In genomic region chr1:198774418-198774817, GRCh38 we compare ENCODE assay signal across 37 cellular contexts.
"Had no signal": no experiment of that assay in that cellular context is flagged by ENCODE, and none has a peak within 500 bp of the region (broad histone marks: within the 10 kb centered on the region; RNA-seq: fewer than 3 reads in every experiment).

No MANE protein-coding gene starts in this region.

- H3K4me3 ChIP-seq: Peyer's patch had no signal

- H3K36me3 ChIP-seq: Peyer's patch had no signal

- H3K4me1 ChIP-seq: Peyer's patch had no signal

- FAIRE-seq: bronchial epithelial cell had no signal

- DNase-seq: activated CD4-positive, alpha-beta memory T cell treated with anti-CD3 and anti-CD28 coated beads, Interleukin-2, amount 10 ng/mL, durations not matched to agents 7 days and 5 days; activated CD4-positive, alpha-beta T cell treated with anti-CD3 and anti-CD28 coated beads for 1 hour; activated CD4-positive, alpha-beta T cell treated with anti-CD3 and anti-CD28 coated beads for 48 hours; activated CD4-positive, CD25-positive, alpha-beta regulatory T cell; activated CD8-positive, alpha-beta memory T cell treated with anti-CD3 and anti-CD28 coated beads for 24 hours; activated CD8-positive, alpha-beta memory T cell treated with anti-CD3 and anti-CD28 coated beads, Interleukin-2, amount 10 ng/mL, durations not matched to agents 7 days and 5 days; activated CD8-positive, alpha-beta memory T cell treated with anti-CD3 and anti-CD28 coated beads, Interleukin-2, amount 50 U/mL, for 48 hours; activated effector memory CD4-positive, alpha-beta T cell treated with Interleukin-2 at 50 U/mL for 16 hours; activated naive CD4-positive, alpha-beta T cell treated with anti-CD3 and anti-CD28 coated beads, Interleukin-2, amount 10 ng/mL, durations not matched to agents 7 days and 5 days; activated naive CD8-positive, alpha-beta T cell treated with anti-CD3 and anti-CD28 coated beads, Interleukin-2, amount 50 U/mL, for 24 hours; activated T-cell treated with anti-CD3 and anti-CD28 coated beads, Interleukin-2, amount 50 U/mL, for 48 hours; anterior cingulate cortex; caudate nucleus; cerebellar nuclear complex; Karpas-422; MM.1S; MV-4-11; NCI-H1092; NCI-H146; NCI-H187; NCI-H2029 treated with DMSO at 0.1 percent for 48 hours; NCI-H2107; NCI-H2171; NCI-H510A; NCI-H526; NCI-H748 treated with DMSO at 0.1 percent for 48 hours; NK-92 treated with Interleukin-12 subunit alpha and Interleukin-12 subunit beta, amount 100 ng/mL, for 24 hours; PC-3; Peyer's patch; RPMI8226; SHP77 treated with DMSO at 0.1 percent for 48 hours; SW 1271; T-helper 1 cell; T-helper 2 cell; T-helper 9 cell had no signal

- H3K27me3 ChIP-seq: Peyer's patch had no signal

- ATAC-seq: activated CD8-positive, alpha-beta memory T cell treated with anti-CD3 and anti-CD28 coated beads, Interleukin-2, amount 10 ng/mL, durations not matched to agents 7 days and 5 days; activated naive CD8-positive, alpha-beta T cell treated with anti-CD3 and anti-CD28 coated beads, Interleukin-2, amount 50 U/mL, for 24 hours; PC-3 had no signal

- H3K9me3 ChIP-seq: Peyer's patch had no signal

- H3K27ac ChIP-seq: Peyer's patch, VCaP had no signal
